Comparison of ENCODE assay signal across 18 cellular contexts in genomic region chr3:161251716-161252115, GRCh38. TPM values are rescaled to one million over a fixed set of nuclear protein-coding genes. Genes with fewer than 3 reads are reported as not detected.
DNase-seq lines count a peak whose midpoint lies in the region; ATAC-seq, FAIRE-seq and TF ChIP-seq lines count a peak whose summit lies in the region.
"Had no signal": no experiment of that assay in that cellular context is flagged by ENCODE, and none has a peak within 500 bp of the region (broad histone marks: within the 10 kb centered on the region; RNA-seq: fewer than 3 reads in every experiment).

No MANE protein-coding gene starts in this region.

- POLR2A ChIA-PET in PC-3 (lab: Charles Lee; ENCODE audit: unreplicated experiment) = no interaction called here

- H3K4me3 ChIP-seq in PC-3 (ENCODE audit: low read length) = no peak overlapping the region
- H3K4me3 ChIP-seq in mammary epithelial cell (replicated peaks in 1 of 3; ENCODE audit: insufficient read depth in 1 of 3, low read depth in 2 of 3, low read length in 3 of 3) = no peak overlapping the region
- H3K4me3 ChIP-seq: BLaER1 treated with 17β-estradiol and CSF1 and Interleukin-3, amounts not matched to agents 10 nM and 100 nM; GM23338 had no signal

- H3K4me1 ChIP-seq in PC-3 (ENCODE audit: insufficient read depth, low read length) (no peaks in the 10 kb centered on the region), mammary epithelial cell (ENCODE audit: insufficient read depth, low read length) (peaks cover 10% of the 10 kb centered on the region), foreskin keratinocyte (peaks cover 6% of the 10 kb centered on the region)

- peaks cover 85% of the 10 kb centered on the region for H3K36me3 ChIP-seq in PC-3 (ENCODE audit: low read depth, low read length)
- H3K36me3 ChIP-seq in mammary epithelial cell (ENCODE audit: insufficient read depth, low read length) = peaks cover 50% of the 10 kb centered on the region

- FAIRE-seq in G401.6 (lab: Jason Lieb, UNC) = peak; percentile 45
- FAIRE-seq in D721Med (lab: Jason Lieb, UNC) = no peak
- FAIRE-seq: GM12891, GM18507 had no signal

- dilution Hi-C loops in mammary epithelial cell (cut with HindIII; ENCODE audit: low sequenced_read_pairs) = no loop called here

- DNase-seq in PC-3 = no peak
- DNase-seq in mammary epithelial cell = peak; percentile 73
- peak; percentile 62 to 82 for DNase-seq in foreskin keratinocyte
- DNase-seq in D721Med (ENCODE audit: insufficient read length, low spot score) = no peak
- DNase-seq: Calu3; CD8-positive, alpha-beta T cell; DMS 273 treated with DMSO at 0.1 percent for 48 hours; DMS53; DND-41; EL; HCEC 1CT had no signal

- no peak overlapping the region for H3K9ac ChIP-seq in PC-3 (ENCODE audit: low read length)
- no peak overlapping the region for H3K9ac ChIP-seq in mammary epithelial cell (ENCODE audit: insufficient read depth, low read length)
- H3K9ac ChIP-seq: BLaER1 treated with 17β-estradiol and CSF1 and Interleukin-3, amounts not matched to agents 10 nM and 100 nM had no signal

- no peak for TF ChIP-seq CTCF in PC-3 (conservative IDR thresholded peaks at IDR 0.05; ENCODE audit: low read depth, low read length)
- TF ChIP-seq CTCF in mammary epithelial cell (conservative IDR thresholded peaks at IDR 0.05 in 1 of 2, IDR thresholded peaks at IDR 0.05 in 1 of 2; ENCODE audit: extremely low read depth in 1 of 2, insufficient read depth in 1 of 2, low read depth in 1 of 2, low read length in 2 of 2) = no peak
- TF ChIP-seq CTCF in foreskin keratinocyte (conservative IDR thresholded peaks at IDR 0.05) = no peak
- no peak for TF ChIP-seq CTCF in D721Med (IDR thresholded peaks at IDR 0.05; ENCODE audit: insufficient read depth, missing control alignments)

- H3K79me2 ChIP-seq in PC-3 (ENCODE audit: low read length) (peaks cover 5% of the 10 kb centered on the region; the same call in 1 of the 2 replicates), mammary epithelial cell (ENCODE audit: insufficient read depth, low read length) (peaks cover 21% of the 10 kb centered on the region)

- no peaks in the 10 kb centered on the region for H3F3A ChIP-seq in PC-3 (ENCODE audit: low read length, unreplicated experiment)

- CTCF ChIA-PET in PC-3 (lab: Charles Lee) (no interaction called here), mammary epithelial cell (lab: Charles Lee; ENCODE audit: low non-redundant PET) (no interaction called here)

- 0% methylated on average over 2 of the region's 2 CpGs for WGBS in mammary epithelial cell (ENCODE audit: low coverage, missing lambda C conversion rate)

- ATAC-seq in PC-3 = no peak
- ATAC-seq in foreskin keratinocyte = peak; percentile 66
- no peak for ATAC-seq in HG02884 (IDR thresholded peaks at IDR 0.05; ENCODE audit: unreplicated experiment)
- ATAC-seq: CD8-positive, alpha-beta T cell; GM23338 had no signal

- in situ Hi-C loops in mammary epithelial cell (cut with MboI; ENCODE audit: low sequenced_read_pairs in 2 of 2) = loop anchor here in 1 of 2 donors (25.0 kb wide), 1 partner anchor 564 kb away; the partner anchor contains the start of gene ARL14

- no peaks in the 10 kb centered on the region for H4K20me1 ChIP-seq in PC-3 (ENCODE audit: low read length)
- H4K20me1 ChIP-seq in mammary epithelial cell (ENCODE audit: insufficient read depth, low read length) = no peaks in the 10 kb centered on the region

- no peak overlapping the region for H3K27ac ChIP-seq in PC-3 (ENCODE audit: low read length)
- H3K27ac ChIP-seq in mammary epithelial cell (ENCODE audit: insufficient read depth, low read depth, low read length) = peak overlapping the region; percentile 37
- no peak overlapping the region for H3K27ac ChIP-seq in foreskin keratinocyte
- H3K27ac ChIP-seq: BLaER1 treated with 17β-estradiol and CSF1 and Interleukin-3, amounts not matched to agents 10 nM and 100 nM; HL-60 had no signal

- H3K9me3 ChIP-seq in PC-3 (ENCODE audit: low read length) (no peaks in the 10 kb centered on the region), mammary epithelial cell (replicated peaks; ENCODE audit: insufficient read depth, low read length) (no peaks in the 10 kb centered on the region)
- H3K9me3 ChIP-seq: BLaER1 treated with 17β-estradiol and CSF1 and Interleukin-3, amounts not matched to agents 10 nM and 100 nM had no signal

- H2AFZ ChIP-seq in PC-3 (ENCODE audit: low read length) (no peak overlapping the region), mammary epithelial cell (ENCODE audit: low read depth, low read length) (no peak overlapping the region)
- H2AFZ ChIP-seq: GM23338 had no signal

- H3K4me2 ChIP-seq in PC-3 (ENCODE audit: low read length) (no peak overlapping the region), mammary epithelial cell (ENCODE audit: insufficient read depth, low read depth, low read length) (no peak overlapping the region)
- H3K4me2 ChIP-seq: BLaER1 treated with 17β-estradiol and CSF1 and Interleukin-3, amounts not matched to agents 10 nM and 100 nM; GM23338 had no signal

- H3K27me3 ChIP-seq in PC-3 (ENCODE audit: low read length) (no peaks in the 10 kb centered on the region), mammary epithelial cell (ENCODE audit: insufficient read depth, low read length) (no peaks in the 10 kb centered on the region), foreskin keratinocyte (no peaks in the 10 kb centered on the region)
- H3K27me3 ChIP-seq: BLaER1 treated with 17β-estradiol and CSF1 and Interleukin-3, amounts not matched to agents 10 nM and 100 nM had no signal

- BruUV-seq in PC-3 (replicated peaks; lab: Mats Ljungman, UMichigan) (TSS peak; percentile 17), mammary epithelial cell (replicated peaks; lab: Mats Ljungman, UMichigan) (TSS peak; percentile 44)

- intact Hi-C loops in PC-3 (cut with micrococcal nuclease) (no loop called here), mammary epithelial cell (cut with micrococcal nuclease) (no loop called here)

- H3K9me2 ChIP-seq in PC-3 (replicated peaks; ENCODE audit: low read length) = no peaks in the 10 kb centered on the region

RNA-seq across cellular contexts. Expression of gene NMD3, which starts 30.6 kb away (rescaled TPM):
- total RNA-seq in PC-3 (2014; rRNA removed) (65.3 and 72.6 TPM in 2 replicates), mammary epithelial cell (100 to 1,000 TPM in 1 of 2 donors, 10 to 100 TPM in 1; 74.4 to 112 TPM), foreskin keratinocyte (47.0 and 51.7 TPM in 2 replicates)
- polyA plus RNA-seq in mammary epithelial cell (41.0 TPM), foreskin keratinocyte (15.5 and 18.9 TPM in 2 replicates)
- 58.4 TPM for polyA minus RNA-seq in mammary epithelial cell

Comparison
In these comparisons a context has a peak if more than half of its experiments do, and no peak if none do; other contexts are left out.
1. DNase-seq: peak in mammary epithelial cell (single experiment) and foreskin keratinocyte (2 of 2); none in PC-3 (single experiment) and D721Med (single experiment).